Comparison of ENCODE assay signal across 1 cellular context in genomic region chr15:70078578-70079417, GRCh38.
TF ChIP-seq lines count a peak whose summit lies in the region.

No MANE protein-coding gene starts in this region.

TF ChIP-seq in HEK293, 187 proteins besides CTCF, POLR2A, EP300 and RAD21 (continued from another document):
- no peak for TF ChIP-seq ZSCAN18 (tag by site-specific recombination; IDR thresholded peaks at IDR 0.05)
